5 cellular contexts compared by ENCODE assay signal in the genomic region with DNA sequence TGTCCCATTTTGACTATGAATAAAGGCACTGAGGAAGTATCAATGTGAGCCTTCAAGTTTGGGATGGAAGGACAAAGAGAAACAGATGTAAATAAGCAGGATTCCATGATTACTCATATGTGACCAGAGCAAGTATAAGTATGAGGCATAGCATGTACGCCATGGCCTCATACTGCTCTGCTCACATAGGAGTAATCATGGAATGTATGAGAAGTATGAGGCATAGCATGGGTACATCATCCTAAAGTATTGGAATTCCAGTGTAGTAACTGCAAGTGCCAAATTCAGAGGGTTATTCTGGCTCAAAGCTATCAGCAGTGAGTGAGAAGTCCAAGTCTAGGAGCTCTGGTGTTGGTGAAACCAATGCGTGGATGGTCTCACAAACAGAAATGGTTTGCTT.
"Had no signal": no experiment of that assay in that cellular context is flagged by ENCODE, and none has a peak within 500 bp of the region (broad histone marks: within the 10 kb centered on the region; RNA-seq: fewer than 3 reads in every experiment).

No MANE protein-coding gene starts in this region.

- DNase-seq: H9, HCEC 1CT, KBM-7 had no signal

- H3K36me3 Mint-ChIP-seq: IgD-negative memory B cell had no signal

- H3K27me3 Mint-ChIP-seq: IgD-negative memory B cell had no signal

- H3K4me3 Mint-ChIP-seq: GM23338, H9, IgD-negative memory B cell had no signal

- H3K4me3 ChIP-seq: GM23338 had no signal

- H3K27ac Mint-ChIP-seq: GM23338, H9, IgD-negative memory B cell had no signal

- H3K9me3 Mint-ChIP-seq: GM23338, H9 had no signal

- ATAC-seq: GM23338 had no signal

- H3K4me1 Mint-ChIP-seq: IgD-negative memory B cell had no signal

- H3K4me2 ChIP-seq: GM23338 had no signal
